ENCODE assay signal across 4 cellular contexts in genomic region chr12:131458048-131458374, GRCh38.
"Had no signal": no experiment of that assay in that cellular context is flagged by ENCODE, and none has a peak within 500 bp of the region (broad histone marks: within the 10 kb centered on the region; RNA-seq: fewer than 3 reads in every experiment).

No MANE protein-coding gene starts in this region.

- DNase-seq: GOT3, HCEC 1CT, IMR-90, KBM-7 had no signal
